2 cellular contexts compared by ENCODE assay signal in the genomic region with DNA sequence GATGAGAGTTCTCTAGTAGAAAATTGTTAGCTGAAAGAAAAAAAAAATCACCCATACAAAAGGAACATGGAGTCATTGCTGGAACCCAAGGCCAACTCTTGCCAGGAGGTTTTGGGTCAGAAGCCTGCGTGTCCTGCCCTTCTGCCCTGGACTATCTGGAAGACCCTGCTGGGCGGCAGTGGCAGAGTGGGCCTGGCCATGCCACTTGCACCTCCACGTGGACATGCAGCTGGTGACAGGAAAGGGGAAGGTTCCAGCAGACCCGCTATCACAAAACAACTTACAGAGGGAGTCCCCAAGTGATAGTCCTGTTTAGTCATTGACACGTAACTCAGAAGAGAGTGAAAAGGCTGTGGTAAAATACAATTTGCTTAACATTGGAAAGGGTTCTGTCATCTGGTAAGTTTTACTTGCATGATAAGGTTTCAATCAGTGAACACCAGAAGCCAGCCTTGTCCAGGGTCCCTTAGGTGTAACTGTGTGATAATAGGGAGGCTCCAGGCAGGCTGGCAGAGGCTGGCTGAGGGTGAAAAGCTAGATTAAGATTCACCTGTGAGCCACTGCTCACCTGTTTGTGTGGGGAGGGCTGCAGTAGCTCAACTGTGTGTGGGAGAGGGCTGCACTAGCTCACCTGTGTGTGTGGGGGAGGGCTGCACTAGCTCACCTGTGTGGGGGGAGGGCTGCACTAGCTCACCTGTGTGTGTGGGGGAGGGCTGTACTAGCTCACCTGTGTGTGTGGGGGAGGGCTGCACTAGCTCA.
TF ChIP-seq lines count a peak whose summit lies in the region.

No MANE protein-coding gene starts in this region.

TF ChIP-seq in GM23338, 12 proteins besides CTCF, POLR2A, EP300 and RAD21 (continued from another document):
- TF ChIP-seq, protein P1, sequence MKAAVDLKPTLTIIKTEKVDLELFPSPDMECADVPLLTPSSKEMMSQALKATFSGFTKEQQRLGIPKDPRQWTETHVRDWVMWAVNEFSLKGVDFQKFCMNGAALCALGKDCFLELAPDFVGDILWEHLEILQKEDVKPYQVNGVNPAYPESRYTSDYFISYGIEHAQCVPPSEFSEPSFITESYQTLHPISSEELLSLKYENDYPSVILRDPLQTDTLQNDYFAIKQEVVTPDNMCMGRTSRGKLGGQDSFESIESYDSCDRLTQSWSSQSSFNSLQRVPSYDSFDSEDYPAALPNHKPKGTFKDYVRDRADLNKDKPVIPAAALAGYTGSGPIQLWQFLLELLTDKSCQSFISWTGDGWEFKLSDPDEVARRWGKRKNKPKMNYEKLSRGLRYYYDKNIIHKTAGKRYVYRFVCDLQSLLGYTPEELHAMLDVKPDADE (IDR thresholded peaks at IDR 0.05), result no peak
- no peak for TF ChIP-seq CREB1 (CRISPR knock-in tag; IDR thresholded peaks at IDR 0.05; ENCODE audit: low read depth)

TF ChIP-seq in GM12878, 131 proteins besides CTCF, POLR2A, EP300 and RAD21 (continued from another document):
- TF ChIP-seq, protein P2, sequence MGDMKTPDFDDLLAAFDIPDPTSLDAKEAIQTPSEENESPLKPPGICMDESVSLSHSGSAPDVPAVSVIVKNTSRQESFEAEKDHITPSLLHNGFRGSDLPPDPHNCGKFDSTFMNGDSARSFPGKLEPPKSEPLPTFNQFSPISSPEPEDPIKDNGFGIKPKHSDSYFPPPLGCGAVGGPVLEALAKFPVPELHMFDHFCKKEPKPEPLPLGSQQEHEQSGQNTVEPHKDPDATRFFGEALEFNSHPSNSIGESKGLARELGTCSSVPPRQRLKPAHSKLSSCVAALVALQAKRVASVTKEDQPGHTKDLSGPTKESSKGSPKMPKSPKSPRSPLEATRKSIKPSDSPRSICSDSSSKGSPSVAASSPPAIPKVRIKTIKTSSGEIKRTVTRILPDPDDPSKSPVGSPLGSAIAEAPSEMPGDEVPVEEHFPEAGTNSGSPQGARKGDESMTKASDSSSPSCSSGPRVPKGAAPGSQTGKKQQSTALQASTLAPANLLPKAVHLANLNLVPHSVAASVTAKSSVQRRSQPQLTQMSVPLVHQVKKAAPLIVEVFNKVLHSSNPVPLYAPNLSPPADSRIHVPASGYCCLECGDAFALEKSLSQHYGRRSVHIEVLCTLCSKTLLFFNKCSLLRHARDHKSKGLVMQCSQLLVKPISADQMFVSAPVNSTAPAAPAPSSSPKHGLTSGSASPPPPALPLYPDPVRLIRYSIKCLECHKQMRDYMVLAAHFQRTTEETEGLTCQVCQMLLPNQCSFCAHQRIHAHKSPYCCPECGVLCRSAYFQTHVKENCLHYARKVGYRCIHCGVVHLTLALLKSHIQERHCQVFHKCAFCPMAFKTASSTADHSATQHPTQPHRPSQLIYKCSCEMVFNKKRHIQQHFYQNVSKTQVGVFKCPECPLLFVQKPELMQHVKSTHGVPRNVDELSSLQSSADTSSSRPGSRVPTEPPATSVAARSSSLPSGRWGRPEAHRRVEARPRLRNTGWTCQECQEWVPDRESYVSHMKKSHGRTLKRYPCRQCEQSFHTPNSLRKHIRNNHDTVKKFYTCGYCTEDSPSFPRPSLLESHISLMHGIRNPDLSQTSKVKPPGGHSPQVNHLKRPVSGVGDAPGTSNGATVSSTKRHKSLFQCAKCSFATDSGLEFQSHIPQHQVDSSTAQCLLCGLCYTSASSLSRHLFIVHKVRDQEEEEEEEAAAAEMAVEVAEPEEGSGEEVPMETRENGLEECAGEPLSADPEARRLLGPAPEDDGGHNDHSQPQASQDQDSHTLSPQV (IDR thresholded peaks at IDR 0.05), result no peak
- TF ChIP-seq POLR2AphosphoS2 (IDR thresholded peaks at IDR 0.05; ENCODE audit: low read depth, low read length) (no peak), RCOR1 (conservative IDR thresholded peaks at IDR 0.05; ENCODE audit: low read depth, low read length) (no peak), ATF7 (IDR thresholded peaks at IDR 0.05; ENCODE audit: low read depth) (0 out of 2 replicates have a peak, but pooled peaks have one; percentile 17), CBX3 (IDR thresholded peaks at IDR 0.05; ENCODE audit: borderline replicate concordance, low read depth) (no peak), CREB1 (IDR thresholded peaks at IDR 0.05; ENCODE audit: low read depth) (no peak), PML (IDR thresholded peaks at IDR 0.05; ENCODE audit: low read length) (no peak)
- TF ChIP-seq, protein P3, sequence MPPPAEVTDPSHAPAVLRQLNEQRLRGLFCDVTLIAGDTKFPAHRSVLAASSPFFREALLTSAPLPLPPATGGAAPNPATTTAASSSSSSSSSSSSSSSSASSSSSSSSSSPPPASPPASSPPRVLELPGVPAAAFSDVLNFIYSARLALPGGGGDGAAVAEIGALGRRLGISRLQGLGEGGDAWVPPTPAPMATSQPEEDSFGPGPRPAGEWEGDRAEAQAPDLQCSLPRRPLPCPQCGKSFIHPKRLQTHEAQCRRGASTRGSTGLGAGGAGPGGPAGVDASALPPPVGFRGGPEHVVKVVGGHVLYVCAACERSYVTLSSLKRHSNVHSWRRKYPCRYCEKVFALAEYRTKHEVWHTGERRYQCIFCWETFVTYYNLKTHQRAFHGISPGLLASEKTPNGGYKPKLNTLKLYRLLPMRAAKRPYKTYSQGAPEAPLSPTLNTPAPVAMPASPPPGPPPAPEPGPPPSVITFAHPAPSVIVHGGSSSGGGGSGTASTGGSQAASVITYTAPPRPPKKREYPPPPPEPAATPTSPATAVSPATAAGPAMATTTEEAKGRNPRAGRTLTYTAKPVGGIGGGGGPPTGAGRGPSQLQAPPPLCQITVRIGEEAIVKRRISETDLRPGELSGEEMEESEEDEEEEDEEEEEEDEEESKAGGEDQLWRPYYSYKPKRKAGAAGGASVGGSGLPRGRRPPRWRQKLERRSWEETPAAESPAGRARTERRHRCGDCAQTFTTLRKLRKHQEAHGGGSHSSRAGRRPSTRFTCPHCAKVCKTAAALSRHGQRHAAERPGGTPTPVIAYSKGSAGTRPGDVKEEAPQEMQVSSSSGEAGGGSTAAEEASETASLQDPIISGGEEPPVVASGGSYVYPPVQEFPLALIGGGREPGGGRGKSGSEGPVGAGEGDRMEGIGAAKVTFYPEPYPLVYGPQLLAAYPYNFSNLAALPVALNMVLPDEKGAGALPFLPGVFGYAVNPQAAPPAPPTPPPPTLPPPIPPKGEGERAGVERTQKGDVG (CRISPR knock-in tag; IDR thresholded peaks at IDR 0.05), result no peak
- TF ChIP-seq, protein P4, sequence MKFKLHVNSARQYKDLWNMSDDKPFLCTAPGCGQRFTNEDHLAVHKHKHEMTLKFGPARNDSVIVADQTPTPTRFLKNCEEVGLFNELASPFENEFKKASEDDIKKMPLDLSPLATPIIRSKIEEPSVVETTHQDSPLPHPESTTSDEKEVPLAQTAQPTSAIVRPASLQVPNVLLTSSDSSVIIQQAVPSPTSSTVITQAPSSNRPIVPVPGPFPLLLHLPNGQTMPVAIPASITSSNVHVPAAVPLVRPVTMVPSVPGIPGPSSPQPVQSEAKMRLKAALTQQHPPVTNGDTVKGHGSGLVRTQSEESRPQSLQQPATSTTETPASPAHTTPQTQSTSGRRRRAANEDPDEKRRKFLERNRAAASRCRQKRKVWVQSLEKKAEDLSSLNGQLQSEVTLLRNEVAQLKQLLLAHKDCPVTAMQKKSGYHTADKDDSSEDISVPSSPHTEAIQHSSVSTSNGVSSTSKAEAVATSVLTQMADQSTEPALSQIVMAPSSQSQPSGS (IDR thresholded peaks at IDR 0.05; ENCODE audit: low read length), result no peak
- TF ChIP-seq, protein P5, sequence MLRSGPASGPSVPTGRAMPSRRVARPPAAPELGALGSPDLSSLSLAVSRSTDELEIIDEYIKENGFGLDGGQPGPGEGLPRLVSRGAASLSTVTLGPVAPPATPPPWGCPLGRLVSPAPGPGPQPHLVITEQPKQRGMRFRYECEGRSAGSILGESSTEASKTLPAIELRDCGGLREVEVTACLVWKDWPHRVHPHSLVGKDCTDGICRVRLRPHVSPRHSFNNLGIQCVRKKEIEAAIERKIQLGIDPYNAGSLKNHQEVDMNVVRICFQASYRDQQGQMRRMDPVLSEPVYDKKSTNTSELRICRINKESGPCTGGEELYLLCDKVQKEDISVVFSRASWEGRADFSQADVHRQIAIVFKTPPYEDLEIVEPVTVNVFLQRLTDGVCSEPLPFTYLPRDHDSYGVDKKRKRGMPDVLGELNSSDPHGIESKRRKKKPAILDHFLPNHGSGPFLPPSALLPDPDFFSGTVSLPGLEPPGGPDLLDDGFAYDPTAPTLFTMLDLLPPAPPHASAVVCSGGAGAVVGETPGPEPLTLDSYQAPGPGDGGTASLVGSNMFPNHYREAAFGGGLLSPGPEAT (IDR thresholded peaks at IDR 0.05; ENCODE audit: low read depth), result 0 out of 2 replicates have a peak, but pooled peaks have one; percentile 34
- TF ChIP-seq, protein P6, sequence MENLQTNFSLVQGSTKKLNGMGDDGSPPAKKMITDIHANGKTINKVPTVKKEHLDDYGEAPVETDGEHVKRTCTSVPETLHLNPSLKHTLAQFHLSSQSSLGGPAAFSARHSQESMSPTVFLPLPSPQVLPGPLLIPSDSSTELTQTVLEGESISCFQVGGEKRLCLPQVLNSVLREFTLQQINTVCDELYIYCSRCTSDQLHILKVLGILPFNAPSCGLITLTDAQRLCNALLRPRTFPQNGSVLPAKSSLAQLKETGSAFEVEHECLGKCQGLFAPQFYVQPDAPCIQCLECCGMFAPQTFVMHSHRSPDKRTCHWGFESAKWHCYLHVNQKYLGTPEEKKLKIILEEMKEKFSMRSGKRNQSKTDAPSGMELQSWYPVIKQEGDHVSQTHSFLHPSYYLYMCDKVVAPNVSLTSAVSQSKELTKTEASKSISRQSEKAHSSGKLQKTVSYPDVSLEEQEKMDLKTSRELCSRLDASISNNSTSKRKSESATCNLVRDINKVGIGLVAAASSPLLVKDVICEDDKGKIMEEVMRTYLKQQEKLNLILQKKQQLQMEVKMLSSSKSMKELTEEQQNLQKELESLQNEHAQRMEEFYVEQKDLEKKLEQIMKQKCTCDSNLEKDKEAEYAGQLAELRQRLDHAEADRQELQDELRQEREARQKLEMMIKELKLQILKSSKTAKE (IDR thresholded peaks at IDR 0.05; ENCODE audit: low read depth, poor library complexity, severe bottlenecking), result no peak
